In genomic region chr14:91568626-91569025, GRCh38 we compare ENCODE assay signal across 12 cellular contexts.
"Had no signal": no experiment of that assay in that cellular context is flagged by ENCODE, and none has a peak within 500 bp of the region (broad histone marks: within the 10 kb centered on the region; RNA-seq: fewer than 3 reads in every experiment).

No MANE protein-coding gene starts in this region.

- H3K27ac ChIP-seq: breast epithelium, parathyroid adenoma had no signal

- H3K27me3 ChIP-seq: breast epithelium had no signal

- H3K9ac ChIP-seq: parathyroid adenoma had no signal

- H3K36me3 ChIP-seq: breast epithelium had no signal

- H3K4me1 ChIP-seq: breast epithelium, parathyroid adenoma had no signal

- H3K79me2 ChIP-seq: parathyroid adenoma had no signal

- H3K4me3 ChIP-seq: breast epithelium, lung, mucosa of descending colon had no signal

- H2AFZ ChIP-seq: parathyroid adenoma had no signal

- DNase-seq: activated CD4-positive, CD25-positive, alpha-beta regulatory T cell treated with anti-CD3 and anti-CD28 coated beads, Interleukin-2, amount 50 U/mL, for 72 hours; aorta; effector memory CD4-positive, alpha-beta T cell; head of caudate nucleus; mucosa of descending colon; naive thymus-derived CD4-positive, alpha-beta T cell; stimulated activated CD4-positive, alpha-beta T cell treated with anti-CD3 and anti-CD28 coated beads, Interleukin-12 subunit alpha, Interleukin-12 subunit beta, amount 100 ng/mL, for 4 hours; stimulated activated CD4-positive, alpha-beta T cell treated with anti-CD3 and anti-CD28 coated beads, Interleukin-2, amount 100 ng/mL, for 24 hours had no signal

- H3K9me3 ChIP-seq: breast epithelium, mucosa of descending colon had no signal

- ATAC-seq: mucosa of descending colon; naive thymus-derived CD4-positive, alpha-beta T cell; stimulated activated effector memory CD8-positive, alpha-beta T cell treated with anti-CD3 and anti-CD28 coated beads, Interleukin-12 subunit alpha, Interleukin-12 subunit beta, amount 100 ng/mL, for 72 hours had no signal
